Comparison of ENCODE assay signal across 24 cellular contexts in genomic region chr9:100086097-100086496, GRCh38. TPM values are rescaled to one million over a fixed set of nuclear protein-coding genes. Genes with fewer than 3 reads are reported as not detected.
DNase-seq lines count a peak whose midpoint lies in the region; ATAC-seq, FAIRE-seq and TF ChIP-seq lines count a peak whose summit lies in the region.
"Had no signal": no experiment of that assay in that cellular context is flagged by ENCODE, and none has a peak within 500 bp of the region (broad histone marks: within the 10 kb centered on the region; RNA-seq: fewer than 3 reads in every experiment).

No MANE protein-coding gene starts in this region.

- no peak overlapping the region for H2AFZ ChIP-seq in HepG2 (ENCODE audit: low read length)
- H2AFZ ChIP-seq in hepatocyte = no peak overlapping the region

- intact Hi-C loops in prostate gland (cut with DNase I) = no loop called here
- intact Hi-C loops in HepG2 (cut with micrococcal nuclease; ENCODE audit: unreplicated experiment) = no loop called here

- H3K27ac Mint-ChIP-seq in CD4-positive, CD25-positive, alpha-beta regulatory T cell = peak overlapping the region; percentile 5 to 50 (median 16)
- H3K27ac Mint-ChIP-seq in T-helper 17 cell (peak overlapping the region; percentile 86), memory B cell (peak overlapping the region; percentile 62)
- H3K27ac Mint-ChIP-seq: activated CD4-positive, alpha-beta T cell treated with anti-CD3 and anti-CD28 coated beads, Interleukin-2, amount 10 ng/mL, durations not matched to agents 7 days and 5 days; activated CD8-positive, alpha-beta memory T cell treated with anti-CD3 and anti-CD28 coated beads, Interleukin-2, amount 10 ng/mL, durations not matched to agents 7 days and 5 days; CD4-positive, alpha-beta T cell; progenitor cell of endocrine pancreas had no signal

- H3K27me3 ChIP-seq in CD4-positive, CD25-positive, alpha-beta regulatory T cell (ENCODE audit: control insufficient read depth, insufficient read depth, low read length) = no peaks in the 10 kb centered on the region
- H3K27me3 ChIP-seq in prostate gland (replicated peaks; ENCODE audit: insufficient read depth) = no peaks in the 10 kb centered on the region
- H3K27me3 ChIP-seq in HepG2 (ENCODE audit: control insufficient read depth in 1 of 2, insufficient read depth in 2 of 2, low read length in 2 of 2) = no peaks in the 10 kb centered on the region
- H3K27me3 ChIP-seq in hepatocyte = no peaks in the 10 kb centered on the region
- H3K27me3 ChIP-seq: body of pancreas, SJCRH30 had no signal

- DNase-seq in CD4-positive, CD25-positive, alpha-beta regulatory T cell = no peak
- DNase-seq in T-helper 17 cell (no peak), memory B cell (ENCODE audit: low spot score in 2 of 2) (no peak), prostate gland (ENCODE audit: low spot score) (no peak), HepG2 (ENCODE audit: low spot score) (no peak), hepatocyte (ENCODE audit: low spot score) (no peak)
- DNase-seq: activated CD4-positive, alpha-beta T cell treated with anti-CD3 and anti-CD28 coated beads, Interleukin-2, amount 10 ng/mL, durations not matched to agents 7 days and 5 days; activated CD8-positive, alpha-beta memory T cell treated with anti-CD3 and anti-CD28 coated beads, Interleukin-2, amount 10 ng/mL, durations not matched to agents 7 days and 5 days; body of pancreas; CD4-positive, alpha-beta T cell; cerebellar nuclear complex; left ventricle myocardium inferior; NCI-H1092 treated with DMSO at 0.1 percent for 48 hours; NCI-H1930; NCI-H524 treated with DMSO at 0.1 percent for 48 hours; SJCRH30; stimulated activated CD4-positive, alpha-beta T cell treated with anti-CD3 and anti-CD28 coated beads, Interleukin-12 subunit alpha, Interleukin-12 subunit beta, amount 100 ng/mL, for 4 hours; stimulated activated CD4-positive, alpha-beta T cell treated with anti-CD3 and anti-CD28 coated beads, Interleukin-4, amount 100 ng/mL, for 1 hour; stimulated activated naive CD4-positive, alpha-beta T cell had no signal

- POLR2A ChIA-PET in HepG2 (lab: Yijun Ruan, JAX) = no interaction called here

- H3K4me2 ChIP-seq in HepG2 (ENCODE audit: low read depth, low read length) (no peak overlapping the region), hepatocyte (no peak overlapping the region)

- H3K4me3 Mint-ChIP-seq in CD4-positive, CD25-positive, alpha-beta regulatory T cell = peak overlapping the region in 3 of 4 donors; percentile 1 to 10 (median 4)
- H3K4me3 Mint-ChIP-seq in T-helper 17 cell (no peak overlapping the region), memory B cell (no peak overlapping the region)
- H3K4me3 Mint-ChIP-seq: activated CD4-positive, alpha-beta T cell treated with anti-CD3 and anti-CD28 coated beads, Interleukin-2, amount 10 ng/mL, durations not matched to agents 7 days and 5 days; activated CD8-positive, alpha-beta memory T cell treated with anti-CD3 and anti-CD28 coated beads, Interleukin-2, amount 10 ng/mL, durations not matched to agents 7 days and 5 days; CD4-positive, alpha-beta T cell had no signal

- H3K27ac ChIP-seq in CD4-positive, CD25-positive, alpha-beta regulatory T cell (ENCODE audit: insufficient read depth, low read length, poor library complexity, severe bottlenecking) = no peak overlapping the region
- H3K27ac ChIP-seq in prostate gland = no peak overlapping the region
- no peak overlapping the region for H3K27ac ChIP-seq in HepG2 (ENCODE audit: extremely low read length, insufficient read depth, low read length)
- H3K27ac ChIP-seq in hepatocyte = no peak overlapping the region
- H3K27ac ChIP-seq: body of pancreas, left ventricle myocardium inferior, SJCRH30 had no signal

- CTCF ChIA-PET in HepG2 (lab: Yijun Ruan, JAX; ENCODE audit: low intra/inter-chr PET ratio, low total read pairs) = no interaction called here

- H3K36me3 Mint-ChIP-seq in CD4-positive, CD25-positive, alpha-beta regulatory T cell = no peaks in the 10 kb centered on the region
- H3K36me3 Mint-ChIP-seq in T-helper 17 cell (ENCODE audit: low read depth) (peaks cover 2% of the 10 kb centered on the region), memory B cell (peaks cover 2% of the 10 kb centered on the region)

- no peak for FAIRE-seq in HepG2 (lab: Jason Lieb, UNC)
- FAIRE-seq: endothelial cell of umbilical vein, islet of Langerhans had no signal

- ATAC-seq in CD4-positive, CD25-positive, alpha-beta regulatory T cell (ENCODE audit: low read depth in 2 of 2) = no peak
- ATAC-seq in GM18868 (IDR thresholded peaks at IDR 0.05; ENCODE audit: unreplicated experiment) = peak; percentile 17
- no peak for ATAC-seq in T-helper 17 cell
- no peak for ATAC-seq in memory B cell (ENCODE audit: low read depth)
- ATAC-seq in HepG2 = no peak
- ATAC-seq: activated CD8-positive, alpha-beta memory T cell treated with anti-CD3 and anti-CD28 coated beads, Interleukin-2, amount 10 ng/mL, durations not matched to agents 7 days and 5 days; body of pancreas; sciatic nerve had no signal

- H4K20me1 ChIP-seq in HepG2 (ENCODE audit: insufficient read depth, low read length) (no peaks in the 10 kb centered on the region; the same call in 1 of the 2 replicates), hepatocyte (ENCODE audit: insufficient read depth, poor library complexity, severe bottlenecking) (peaks cover 77% of the 10 kb centered on the region)

- no peak for TF ChIP-seq RAD21 in HepG2 (CRISPR knock-in tag; IDR thresholded peaks at IDR 0.05)

- peaks cover 32% of the 10 kb centered on the region for H3K4me1 ChIP-seq in CD4-positive, CD25-positive, alpha-beta regulatory T cell (ENCODE audit: control insufficient read depth, insufficient read depth, low read length, poor library complexity, severe bottlenecking)
- no peaks in the 10 kb centered on the region for H3K4me1 ChIP-seq in prostate gland (replicated peaks)
- no peaks in the 10 kb centered on the region; the same call in 1 of the 2 replicates for H3K4me1 ChIP-seq in HepG2 (ENCODE audit: insufficient read depth, low read length)
- no peaks in the 10 kb centered on the region for H3K4me1 ChIP-seq in hepatocyte (ENCODE audit: insufficient read depth)

- no peak overlapping the region for H3K9ac ChIP-seq in HepG2 (ENCODE audit: insufficient read depth, low read depth, low read length)

- no peaks in the 10 kb centered on the region for H3K9me2 ChIP-seq in hepatocyte (replicated peaks; ENCODE audit: insufficient read depth)

- TF ChIP-seq POLR2A in prostate gland (IDR thresholded peaks at IDR 0.05) (no peak), HepG2 (IDR thresholded peaks at IDR 0.05; ENCODE audit: insufficient read depth in 1 of 2, low read depth in 2 of 2, low read length in 2 of 2) (no peak)

- TF ChIP-seq CTCF in prostate gland (IDR thresholded peaks at IDR 0.05) (no peak), HepG2 (CRISPR knock-in tag; IDR thresholded peaks at IDR 0.05) (no peak), hepatocyte (IDR thresholded peaks at IDR 0.05; ENCODE audit: poor library complexity) (no peak)

- H3K79me2 ChIP-seq in HepG2 (ENCODE audit: insufficient read depth, low read length) = peaks cover 84% of the 10 kb centered on the region
- H3K79me2 ChIP-seq in hepatocyte = peaks cover 99% of the 10 kb centered on the region

- peak overlapping the region; percentile 68 for H3K4me3 ChIP-seq in CD4-positive, CD25-positive, alpha-beta regulatory T cell (ENCODE audit: low read depth, low read length)
- H3K4me3 ChIP-seq in prostate gland = no peak overlapping the region
- H3K4me3 ChIP-seq in HepG2 (replicated peaks in 1 of 3; ENCODE audit: insufficient read depth in 1 of 3, low read depth in 2 of 3, low read length in 3 of 3) = no peak overlapping the region
- no peak overlapping the region for H3K4me3 ChIP-seq in hepatocyte
- H3K4me3 ChIP-seq: body of pancreas, left ventricle myocardium inferior, SJCRH30 had no signal

- TF ChIP-seq EP300 in HepG2 (IDR thresholded peaks at IDR 0.05; ENCODE audit: low read depth in 2 of 2, low read length in 2 of 2) (no peak), HepG2 (CRISPR knock-in tag; IDR thresholded peaks at IDR 0.05; ENCODE audit: borderline replicate concordance) (no peak)

- H3K36me3 ChIP-seq in CD4-positive, CD25-positive, alpha-beta regulatory T cell (ENCODE audit: control insufficient read depth, insufficient read depth, low read length) = no peaks in the 10 kb centered on the region
- H3K36me3 ChIP-seq in prostate gland (no peaks in the 10 kb centered on the region), HepG2 (replicated peaks in 1 of 2; ENCODE audit: control insufficient read depth in 1 of 2, insufficient read depth in 2 of 2, low read length in 2 of 2) (no peaks in the 10 kb centered on the region), hepatocyte (replicated peaks; ENCODE audit: insufficient read depth, low read depth) (no peaks in the 10 kb centered on the region)
- H3K36me3 ChIP-seq: left ventricle myocardium inferior, SJCRH30 had no signal

- in situ Hi-C loops in HepG2 (cut with HindIII; ENCODE audit: extremely low pct_ligation_motif_present, low pct_unique_long_range_greater_than_20kb) = no loop called here

- no peaks in the 10 kb centered on the region for H3K9me3 ChIP-seq in CD4-positive, CD25-positive, alpha-beta regulatory T cell (ENCODE audit: control insufficient read depth in 2 of 2, low read length in 2 of 2)
- H3K9me3 ChIP-seq in T-helper 17 cell (ENCODE audit: control insufficient read depth, low read length, poor library complexity, severe bottlenecking) (no peaks in the 10 kb centered on the region), prostate gland (no peaks in the 10 kb centered on the region), HepG2 (ENCODE audit: low read length) (no peaks in the 10 kb centered on the region), hepatocyte (ENCODE audit: low read depth) (no peaks in the 10 kb centered on the region)
- H3K9me3 ChIP-seq: body of pancreas, left ventricle myocardium inferior, SJCRH30 had no signal

- H3K27me3 Mint-ChIP-seq in CD4-positive, CD25-positive, alpha-beta regulatory T cell = no peaks in the 10 kb centered on the region
- no peaks in the 10 kb centered on the region for H3K27me3 Mint-ChIP-seq in T-helper 17 cell
- H3K27me3 Mint-ChIP-seq in memory B cell = no peaks in the 10 kb centered on the region
- H3K27me3 Mint-ChIP-seq: activated CD4-positive, alpha-beta T cell treated with anti-CD3 and anti-CD28 coated beads, Interleukin-2, amount 10 ng/mL, durations not matched to agents 7 days and 5 days; activated CD8-positive, alpha-beta memory T cell treated with anti-CD3 and anti-CD28 coated beads, Interleukin-2, amount 10 ng/mL, durations not matched to agents 7 days and 5 days; CD4-positive, alpha-beta T cell; progenitor cell of endocrine pancreas had no signal

- WGBS in prostate gland = 97% methylated on average over 2 of the region's 2 CpGs
- over 99% methylated on average over 2 of the region's 2 CpGs for whole genome bisulfite sequencing in HepG2 (ENCODE audit: low lambda C conversion rate)
- WGBS in hepatocyte (ENCODE audit: low lambda C conversion rate, missing lambda C conversion rate) = 94% methylated on average over 2 of the region's 2 CpGs

- H3K9me3 Mint-ChIP-seq in CD4-positive, CD25-positive, alpha-beta regulatory T cell = no peaks in the 10 kb centered on the region
- H3K9me3 Mint-ChIP-seq in memory B cell = no peaks in the 10 kb centered on the region
- H3K9me3 Mint-ChIP-seq: activated CD4-positive, alpha-beta T cell treated with anti-CD3 and anti-CD28 coated beads, Interleukin-2, amount 10 ng/mL, durations not matched to agents 7 days and 5 days; CD4-positive, alpha-beta T cell had no signal

- H3K4me1 Mint-ChIP-seq in CD4-positive, CD25-positive, alpha-beta regulatory T cell = peaks cover 51 to 81% (median 68%) of the 10 kb centered on the region in 4 donors
- H3K4me1 Mint-ChIP-seq in T-helper 17 cell (peaks cover 48% of the 10 kb centered on the region), memory B cell (peaks cover 43% of the 10 kb centered on the region)

- no TSS peak for BruUV-seq in HepG2 (replicated peaks; lab: Mats Ljungman, UMichigan)

RNA-seq across cellular contexts. Expression of gene ERP44, which starts 12.7 kb away (rescaled TPM):
- 14.0 TPM for total RNA-seq in CD4-positive, CD25-positive, alpha-beta regulatory T cell
- 10 to 100 TPM; 34.1 to 42.6 (median 35.4) TPM for polyA plus RNA-seq in CD4-positive, CD25-positive, alpha-beta regulatory T cell
- 10 to 100 TPM; 11.6 to 12.4 TPM for total RNA-seq in T-helper 17 cell
- total RNA-seq in prostate gland = 10 to 100 TPM; 16.6 to 20.6 TPM
- 7.4 and 13.8 TPM in 2 replicates for total RNA-seq in HepG2 (2016; rRNA removed; fragmentation: Illumina TruSeq; extraction: Trizol)
- 2.5 and 2.8 TPM in 2 replicates for total RNA-seq in HepG2 (2016; cell fraction: cytosol; rRNA removed; fragmentation: Illumina TruSeq; extraction: Trizol; ENCODE audit: low read depth)
- total RNA-seq in HepG2 (2016; cell fraction: insoluble cytoplasmic fraction; rRNA removed; fragmentation: Illumina TruSeq; extraction: Trizol) = 6.9 and 14.1 TPM in 2 replicates
- total RNA-seq in HepG2 (2016; cell fraction: membrane; rRNA removed; fragmentation: Illumina TruSeq; extraction: Trizol) = 3.3 and 4.0 TPM in 2 replicates
- 19.6 and 20.9 TPM in 2 replicates for total RNA-seq in HepG2 (2016; cell fraction: nucleus; rRNA removed; fragmentation: Illumina TruSeq; extraction: Trizol)
- polyA plus RNA-seq in HepG2 (2011; rRNA removed) = 8.7 and 8.9 TPM in 2 replicates
- polyA plus RNA-seq in HepG2 (2011; cell fraction: cytosol; rRNA removed) = 4.0 and 6.6 TPM in 2 replicates
- polyA plus RNA-seq in HepG2 (2011; cell fraction: nucleus; rRNA removed) = 4.1 and 4.8 TPM in 2 replicates
- polyA plus RNA-seq in HepG2 (2012) = 16.8 and 17.1 TPM in 2 replicates
- 3.8 TPM in 2 replicates for polyA plus RNA-seq in HepG2 (2016; cell fraction: cytosol; fragmentation: Illumina TruSeq; extraction: Trizol; ENCODE audit: low read depth)
- polyA plus RNA-seq in HepG2 (2016; cell fraction: insoluble cytoplasmic fraction; fragmentation: Illumina TruSeq; extraction: Trizol; ENCODE audit: low read depth) = 11.5 and 11.8 TPM in 2 replicates
- 4.2 and 4.3 TPM in 2 replicates for polyA plus RNA-seq in HepG2 (2016; cell fraction: membrane; fragmentation: Illumina TruSeq; extraction: Trizol; ENCODE audit: low read depth)
- 30.3 and 33.8 TPM in 2 replicates for polyA plus RNA-seq in HepG2 (2016; cell fraction: nucleus; fragmentation: Illumina TruSeq; extraction: Trizol; ENCODE audit: insufficient read depth, low read depth)
- 2.5 and 5.5 TPM in 2 replicates for polyA minus RNA-seq in HepG2 (2011; rRNA and poly(A)+ RNA removed; ENCODE audit: low replicate concordance)
- polyA minus RNA-seq in HepG2 (2011; cell fraction: cytosol; rRNA and poly(A)+ RNA removed) = 5.5 and 6.6 TPM in 2 replicates
- polyA minus RNA-seq in HepG2 (2011; cell fraction: nucleus; rRNA and poly(A)+ RNA removed) = 17.9 and 18.2 TPM in 2 replicates
- 34.3 and 40.6 TPM in 2 replicates for total RNA-seq in hepatocyte
- 50.5 and 52.1 TPM in 2 replicates for polyA plus RNA-seq in hepatocyte

RNA-seq across cellular contexts. Expression of gene INVS, which starts 12.9 kb away (rescaled TPM):
- total RNA-seq in CD4-positive, CD25-positive, alpha-beta regulatory T cell = 20.5 TPM
- 1 to 10 TPM; 5.7 to 6.4 (median 6.1) TPM for polyA plus RNA-seq in CD4-positive, CD25-positive, alpha-beta regulatory T cell
- total RNA-seq in T-helper 17 cell = 10 to 100 TPM; 14.6 to 16.2 TPM
- total RNA-seq in prostate gland = 10 to 100 TPM; 17.7 to 29.7 TPM
- 16.3 and 17.1 TPM in 2 replicates for total RNA-seq in HepG2 (2016; rRNA removed; fragmentation: Illumina TruSeq; extraction: Trizol)
- 8.0 and 8.3 TPM in 2 replicates for total RNA-seq in HepG2 (2016; cell fraction: cytosol; rRNA removed; fragmentation: Illumina TruSeq; extraction: Trizol; ENCODE audit: low read depth)
- 15.9 and 16.0 TPM in 2 replicates for total RNA-seq in HepG2 (2016; cell fraction: insoluble cytoplasmic fraction; rRNA removed; fragmentation: Illumina TruSeq; extraction: Trizol)
- 17.6 and 18.4 TPM in 2 replicates for total RNA-seq in HepG2 (2016; cell fraction: membrane; rRNA removed; fragmentation: Illumina TruSeq; extraction: Trizol)
- total RNA-seq in HepG2 (2016; cell fraction: nucleus; rRNA removed; fragmentation: Illumina TruSeq; extraction: Trizol) = 26.4 and 30.8 TPM in 2 replicates
- 11.3 and 12.2 TPM in 2 replicates for polyA plus RNA-seq in HepG2 (2011; rRNA removed)
- 5.5 and 7.6 TPM in 2 replicates for polyA plus RNA-seq in HepG2 (2011; cell fraction: cytosol; rRNA removed)
- 20.0 and 23.4 TPM in 2 replicates for polyA plus RNA-seq in HepG2 (2011; cell fraction: nucleus; rRNA removed)
- polyA plus RNA-seq in HepG2 (2012) = 8.0 and 8.2 TPM in 2 replicates
- 3.2 and 4.0 TPM in 2 replicates for polyA plus RNA-seq in HepG2 (2016; cell fraction: cytosol; fragmentation: Illumina TruSeq; extraction: Trizol; ENCODE audit: low read depth)
- polyA plus RNA-seq in HepG2 (2016; cell fraction: insoluble cytoplasmic fraction; fragmentation: Illumina TruSeq; extraction: Trizol; ENCODE audit: low read depth) = 11.4 and 12.3 TPM in 2 replicates
- polyA plus RNA-seq in HepG2 (2016; cell fraction: membrane; fragmentation: Illumina TruSeq; extraction: Trizol; ENCODE audit: low read depth) = 8.0 and 8.4 TPM in 2 replicates
- 18.8 and 20.1 TPM in 2 replicates for polyA plus RNA-seq in HepG2 (2016; cell fraction: nucleus; fragmentation: Illumina TruSeq; extraction: Trizol; ENCODE audit: insufficient read depth, low read depth)
- polyA minus RNA-seq in HepG2 (2011; rRNA and poly(A)+ RNA removed; ENCODE audit: low replicate concordance) = 15.1 and 25.7 TPM in 2 replicates
- polyA minus RNA-seq in HepG2 (2011; cell fraction: cytosol; rRNA and poly(A)+ RNA removed) = 10.3 and 12.5 TPM in 2 replicates
- 66.4 and 75.7 TPM in 2 replicates for polyA minus RNA-seq in HepG2 (2011; cell fraction: nucleus; rRNA and poly(A)+ RNA removed)
- 26.5 and 30.9 TPM in 2 replicates for total RNA-seq in hepatocyte
- polyA plus RNA-seq in hepatocyte = 8.7 and 10.1 TPM in 2 replicates

Comparison
In these comparisons a context has a peak if more than half of its experiments do, and no peak if none do; other contexts are left out.
1. H3K27ac Mint-ChIP-seq: peak in every context shown above with its lines; median percentile 86 in T-helper 17 cell; 62 in memory B cell; 16 in CD4-positive, CD25-positive, alpha-beta regulatory T cell.
2. H3K4me3 Mint-ChIP-seq: peak in CD4-positive, CD25-positive, alpha-beta regulatory T cell (3 of 4); none in T-helper 17 cell (single experiment) and memory B cell (single experiment).